15 cellular contexts compared by ENCODE assay signal in genomic region chr12:65368071-65368470, GRCh38.
"Had no signal": no experiment of that assay in that cellular context is flagged by ENCODE, and none has a peak within 500 bp of the region (broad histone marks: within the 10 kb centered on the region; RNA-seq: fewer than 3 reads in every experiment).

No MANE protein-coding gene starts in this region.

- DNase-seq: effector memory CD4-positive, alpha-beta T cell; gastrocnemius medialis; glutamatergic neuron; left lung; lower lobe of right lung; midbrain; posterior cingulate gyrus; sigmoid colon; stimulated activated CD4-positive, alpha-beta T cell treated with anti-CD3 and anti-CD28 coated beads, Interleukin-2, amount 100 ng/mL, for 24 hours; stimulated activated naive CD4-positive, alpha-beta T cell; stomach; substantia nigra; transverse colon had no signal

- H3K36me3 Mint-ChIP-seq: memory B cell; natural killer cell treated with Interleukin-12 subunit alpha and Interleukin-12 subunit beta and Interleukin-15 and Interleukin-18, amount 100 ng/mL, for 72 hours had no signal

- H3K9me3 Mint-ChIP-seq: memory B cell; natural killer cell treated with Interleukin-12 subunit alpha and Interleukin-12 subunit beta and Interleukin-15 and Interleukin-18, amount 100 ng/mL, for 72 hours had no signal

- H3K4me1 Mint-ChIP-seq: memory B cell had no signal

- H3K4me3 Mint-ChIP-seq: memory B cell; natural killer cell treated with Interleukin-12 subunit alpha and Interleukin-12 subunit beta and Interleukin-15 and Interleukin-18, amount 100 ng/mL, for 72 hours had no signal

- H3K27me3 Mint-ChIP-seq: memory B cell; natural killer cell treated with Interleukin-12 subunit alpha and Interleukin-12 subunit beta and Interleukin-15 and Interleukin-18, amount 100 ng/mL, for 72 hours had no signal

- H3K27ac Mint-ChIP-seq: memory B cell; natural killer cell treated with Interleukin-12 subunit alpha and Interleukin-12 subunit beta and Interleukin-15 and Interleukin-18, amount 100 ng/mL, for 72 hours had no signal
